ENCODE assay signal across 9 cellular contexts in the genomic region with DNA sequence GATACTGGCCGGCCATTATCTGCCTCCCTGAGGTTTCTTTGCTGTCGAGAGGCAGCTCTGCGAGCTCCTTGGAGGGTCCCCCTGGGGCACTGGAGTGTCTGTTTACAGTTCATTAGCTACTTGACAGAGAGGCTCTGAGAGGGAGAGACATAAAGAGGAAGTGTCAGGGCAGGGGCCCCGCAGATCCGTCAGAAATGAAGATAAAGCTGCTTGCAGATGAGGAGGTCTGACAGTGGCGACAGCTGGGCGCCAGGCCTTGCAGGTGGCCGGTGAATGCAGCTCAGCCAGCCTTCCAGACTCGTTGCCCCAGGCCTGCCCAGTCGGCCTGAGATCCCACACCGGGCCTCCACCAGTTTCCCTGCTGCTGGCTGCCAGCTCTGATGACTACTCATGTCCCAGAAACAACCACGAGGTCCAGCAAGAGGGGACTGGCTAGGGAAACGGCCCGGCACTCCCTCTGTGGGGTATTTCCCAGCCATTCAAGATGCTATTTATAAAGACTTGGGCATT.
DNase-seq lines count a peak whose midpoint lies in the region; ATAC-seq and TF ChIP-seq lines count a peak whose summit lies in the region.
"Had no signal": no experiment of that assay in that cellular context is flagged by ENCODE, and none has a peak within 500 bp of the region (broad histone marks: within the 10 kb centered on the region; RNA-seq: fewer than 3 reads in every experiment).

No MANE protein-coding gene starts in this region.

- H3K4me3 ChIP-seq in RWPE2 (ENCODE audit: severe bottlenecking), result no peak overlapping the region
- H3K4me3 ChIP-seq in hepatocyte, result no peak overlapping the region

- 7% methylated on average over 14 of the region's 14 CpGs for WGBS in hepatocyte (ENCODE audit: low lambda C conversion rate, missing lambda C conversion rate)

- H2AFZ ChIP-seq in hepatocyte, result no peak overlapping the region

- H3K27ac ChIP-seq in RWPE2 (ENCODE audit: poor library complexity, severe bottlenecking) (peak overlapping the region; percentile 17), hepatocyte (no peak overlapping the region)

- H4K20me1 ChIP-seq in hepatocyte (ENCODE audit: insufficient read depth, poor library complexity, severe bottlenecking), result no peaks in the 10 kb centered on the region

- H3K36me3 ChIP-seq in RWPE2 (ENCODE audit: low read depth) (no peaks in the 10 kb centered on the region), hepatocyte (replicated peaks; ENCODE audit: insufficient read depth, low read depth) (no peaks in the 10 kb centered on the region)

- DNase-seq in DMS153 treated with DMSO at 0.1 percent for 48 hours (lab: John Stamatoyannopoulos, UW; ENCODE audit: unreplicated experiment) (peak; percentile 93), NCI-H1105 (lab: John Stamatoyannopoulos, UW) (peak; percentile 56), RWPE2 (ENCODE audit: low spot score) (no peak), hepatocyte (ENCODE audit: low spot score) (peak; percentile 50), NCI-H446 (lab: John Stamatoyannopoulos, UW) (no peak), kidney glomerular epithelial cell (lab: John Stamatoyannopoulos, UW) (no peak)
- no peak for DNase-seq in stimulated activated naive CD4-positive, alpha-beta T cell (lab: John Stamatoyannopoulos, UW)
- DNase-seq: NCI-H1930 had no signal

- no peaks in the 10 kb centered on the region for H3K9me3 ChIP-seq in RWPE2 (ENCODE audit: severe bottlenecking)
- H3K9me3 ChIP-seq in hepatocyte (ENCODE audit: low read depth), result no peaks in the 10 kb centered on the region

- H3K4me2 ChIP-seq in hepatocyte, result peak overlapping the region; percentile 24

- H3K27me3 ChIP-seq in RWPE2 (ENCODE audit: insufficient read depth, poor library complexity, severe bottlenecking) (no peaks in the 10 kb centered on the region), hepatocyte (peaks cover 18% of the 10 kb centered on the region)

- H3K4me1 ChIP-seq in RWPE2 (ENCODE audit: insufficient read depth, poor library complexity, severe bottlenecking) (peaks cover 31% of the 10 kb centered on the region), hepatocyte (ENCODE audit: insufficient read depth) (no peaks in the 10 kb centered on the region)

- H3K9me2 ChIP-seq in hepatocyte (replicated peaks; ENCODE audit: insufficient read depth), result no peaks in the 10 kb centered on the region

- ATAC-seq in RWPE2 (ENCODE audit: low read depth), result peak; percentile 41
- ATAC-seq in HG02852 (IDR thresholded peaks at IDR 0.05; ENCODE audit: unreplicated experiment), result no peak

- H3K79me2 ChIP-seq in hepatocyte, result no peaks in the 10 kb centered on the region

- TF ChIP-seq CTCF in RWPE2 (IDR thresholded peaks at IDR 0.05; ENCODE audit: poor library complexity, severe bottlenecking), result no peak
- no peak for TF ChIP-seq CTCF in hepatocyte (IDR thresholded peaks at IDR 0.05; ENCODE audit: poor library complexity)

Comparison
In these comparisons a context has a peak if more than half of its experiments do, and no peak if none do; other contexts are left out.
1. DNase-seq: peak in DMS153 treated with DMSO at 0.1 percent for 48 hours (single experiment), NCI-H1105 (single experiment) and hepatocyte (single experiment); none in RWPE2 (single experiment), NCI-H446 (0 of 2), kidney glomerular epithelial cell (single experiment) and stimulated activated naive CD4-positive, alpha-beta T cell (0 of 6).